Comparison of ENCODE assay signal across 8 cellular contexts in genomic region chr11:62546937-62547625, GRCh38. TPM values are rescaled to one million over a fixed set of nuclear protein-coding genes. Genes with fewer than 3 reads are reported as not detected.
DNase-seq lines count a peak whose midpoint lies in the region; ATAC-seq and TF ChIP-seq lines count a peak whose summit lies in the region.

No MANE protein-coding gene starts in this region.

- DNase-seq in activated T-cell treated with anti-CD3 and anti-CD28 coated beads, Interleukin-2, amount 50 U/mL, for 4 hours = no peak
- no peak for DNase-seq in activated T-cell treated with anti-CD3 and anti-CD28 coated beads, Interleukin-2, amount 50 U/mL, for 48 hours
- no peak for DNase-seq in NCI-H2029 treated with DMSO at 0.1 percent for 48 hours (lab: John Stamatoyannopoulos, UW)
- DNase-seq in SKM-1 (lab: John Stamatoyannopoulos, UW; ENCODE audit: unreplicated experiment) = no peak
- no peak for DNase-seq in erythroblast (lab: John Stamatoyannopoulos, UW)

- H3K4me1 Mint-ChIP-seq in activated T-cell treated with anti-CD3 and anti-CD28 coated beads, Interleukin-2, amount 50 U/mL, for 4 hours (ENCODE audit: low read depth) = peaks cover 73% of the 10 kb centered on the region
- peaks cover 74% of the 10 kb centered on the region for H3K4me1 Mint-ChIP-seq in stimulated activated memory B cell treated with anti-CD40 and anti-IgM and Interleukin-4, amounts not matched to agents 10 μg/mL and 1 μg/mL and 100 μg/mL, for 72 hours

- no peak for ATAC-seq in activated T-cell treated with anti-CD3 and anti-CD28 coated beads, Interleukin-2, amount 50 U/mL, for 4 hours
- ATAC-seq in stimulated activated memory B cell treated with anti-CD40 and anti-IgM and Interleukin-4, amounts not matched to agents 10 μg/mL and 1 μg/mL and 100 μg/mL, for 72 hours = peak; percentile 1

- H3K27ac ChIP-seq in angular gyrus (ENCODE audit: low read depth, low read length) = peak overlapping the region; percentile 10

- H3K27ac Mint-ChIP-seq in stimulated activated memory B cell treated with anti-CD40 and anti-IgM and Interleukin-4, amounts not matched to agents 10 μg/mL and 1 μg/mL and 100 μg/mL, for 72 hours = peak overlapping the region; percentile 92

- H3K4me3 Mint-ChIP-seq in activated T-cell treated with anti-CD3 and anti-CD28 coated beads, Interleukin-2, amount 50 U/mL, for 4 hours = peak overlapping the region; percentile 72
- H3K4me3 Mint-ChIP-seq in stimulated activated memory B cell treated with anti-CD40 and anti-IgM and Interleukin-4, amounts not matched to agents 10 μg/mL and 1 μg/mL and 100 μg/mL, for 72 hours = peak overlapping the region; percentile 74

- H3K27me3 Mint-ChIP-seq in activated T-cell treated with anti-CD3 and anti-CD28 coated beads, Interleukin-2, amount 50 U/mL, for 4 hours (ENCODE audit: low read depth) = no peaks in the 10 kb centered on the region
- H3K27me3 Mint-ChIP-seq in stimulated activated memory B cell treated with anti-CD40 and anti-IgM and Interleukin-4, amounts not matched to agents 10 μg/mL and 1 μg/mL and 100 μg/mL, for 72 hours = no peaks in the 10 kb centered on the region

- H3K9me3 ChIP-seq in iPS-18c (ENCODE audit: control insufficient read depth, insufficient read depth, low read length) = peaks cover 2% of the 10 kb centered on the region

- H3K36me3 Mint-ChIP-seq in activated T-cell treated with anti-CD3 and anti-CD28 coated beads, Interleukin-2, amount 50 U/mL, for 4 hours (ENCODE audit: insufficient read depth) = no peaks in the 10 kb centered on the region
- H3K36me3 Mint-ChIP-seq in stimulated activated memory B cell treated with anti-CD40 and anti-IgM and Interleukin-4, amounts not matched to agents 10 μg/mL and 1 μg/mL and 100 μg/mL, for 72 hours = peaks cover 5% of the 10 kb centered on the region

- H3K9me3 Mint-ChIP-seq in activated T-cell treated with anti-CD3 and anti-CD28 coated beads, Interleukin-2, amount 50 U/mL, for 4 hours = no peaks in the 10 kb centered on the region
- no peaks in the 10 kb centered on the region for H3K9me3 Mint-ChIP-seq in stimulated activated memory B cell treated with anti-CD40 and anti-IgM and Interleukin-4, amounts not matched to agents 10 μg/mL and 1 μg/mL and 100 μg/mL, for 72 hours

- H3K4me3 ChIP-seq in iPS-18c (ENCODE audit: insufficient read depth, low read depth, low read length) = peak overlapping the region; percentile 84

- no peak for TF ChIP-seq POLR2A in erythroblast (IDR thresholded peaks at IDR 0.05; ENCODE audit: low read length)

RNA-seq across cellular contexts. Expression of gene AHNAK, which starts 0.5 kb away (rescaled TPM):
- total RNA-seq in activated T-cell treated with anti-CD3 and anti-CD28 coated beads, Interleukin-2, amount 50 U/mL, for 4 hours = 10 to 100 TPM; 12.3 to 22.7 (median 13.3) TPM

RNA-seq across cellular contexts. Expression of gene EEF1G, which starts 26.6 kb away (rescaled TPM):
- 1,000 to 10,000 TPM; 1,775 to 1,880 (median 1,879) TPM for total RNA-seq in activated T-cell treated with anti-CD3 and anti-CD28 coated beads, Interleukin-2, amount 50 U/mL, for 4 hours

RNA-seq across cellular contexts. Expression of gene TUT1, which starts 44.2 kb away (rescaled TPM):
- total RNA-seq in activated T-cell treated with anti-CD3 and anti-CD28 coated beads, Interleukin-2, amount 50 U/mL, for 4 hours = 10 to 100 TPM; 39.4 to 46.1 (median 41.6) TPM

RNA-seq across cellular contexts. Expression of gene MTA2, which starts 54.6 kb away (rescaled TPM):
- 100 to 1,000 TPM; 217 to 224 (median 220) TPM for total RNA-seq in activated T-cell treated with anti-CD3 and anti-CD28 coated beads, Interleukin-2, amount 50 U/mL, for 4 hours
